In genomic region chr10:59623823-59624535, GRCh38 we compare ENCODE assay signal across 20 cellular contexts.
"Had no signal": no experiment of that assay in that cellular context is flagged by ENCODE, and none has a peak within 500 bp of the region (broad histone marks: within the 10 kb centered on the region; RNA-seq: fewer than 3 reads in every experiment).

No MANE protein-coding gene starts in this region.

- ATAC-seq: activated CD4-positive, CD25-positive, alpha-beta regulatory T cell treated with anti-CD3 and anti-CD28 coated beads, Interleukin-2, amount 50 U/mL, for 24 hours; activated T-helper 17 cell treated with anti-CD3 and anti-CD28 coated beads, Interleukin-2, amount 50 U/mL, for 72 hours; foreskin keratinocyte; SK-N-SH treated with all-trans-retinoic acid at 6 μM for 48 hours had no signal

- H3K27me3 ChIP-seq: dorsolateral prefrontal cortex, foreskin keratinocyte had no signal

- H3K27me3 Mint-ChIP-seq: type B pancreatic cell had no signal

- H3K4me3 ChIP-seq: dorsolateral prefrontal cortex, skin epidermis had no signal

- DNase-seq: activated naive CD4-positive, alpha-beta T cell treated with Interleukin-2 at 50 U/mL for 16 hours; dorsolateral prefrontal cortex; endodermal cell; foreskin keratinocyte; head of caudate nucleus; mammary epithelial cell; naive B cell; stimulated activated CD4-positive, alpha-beta T cell treated with anti-CD3 and anti-CD28 coated beads, Interleukin-15, amount 100 ng/mL, for 24 hours; stimulated activated CD4-positive, alpha-beta T cell treated with anti-CD3 and anti-CD28 coated beads, Interleukin-4, amount 100 ng/mL, for 1 hour; stimulated activated naive CD4-positive, alpha-beta T cell; substantia nigra; T-helper 1 cell; T1000 had no signal

- H3K36me3 Mint-ChIP-seq: naive B cell, type B pancreatic cell had no signal

- FAIRE-seq: astrocyte, bronchial epithelial cell had no signal

- H3K27ac ChIP-seq: dorsolateral prefrontal cortex, foreskin keratinocyte, skin epidermis had no signal

- H3K4me3 Mint-ChIP-seq: activated T-helper 17 cell treated with anti-CD3 and anti-CD28 coated beads, Interleukin-2, amount 50 U/mL, for 72 hours; endodermal cell; naive B cell; type B pancreatic cell had no signal

- H3K4me1 ChIP-seq: foreskin keratinocyte had no signal

- H3K27ac Mint-ChIP-seq: activated T-helper 17 cell treated with anti-CD3 and anti-CD28 coated beads, Interleukin-2, amount 50 U/mL, for 72 hours; endodermal cell; type B pancreatic cell had no signal

- H3K9me3 Mint-ChIP-seq: activated T-helper 17 cell treated with anti-CD3 and anti-CD28 coated beads, Interleukin-2, amount 50 U/mL, for 72 hours; endodermal cell; naive B cell; type B pancreatic cell had no signal
